In the genomic region with DNA sequence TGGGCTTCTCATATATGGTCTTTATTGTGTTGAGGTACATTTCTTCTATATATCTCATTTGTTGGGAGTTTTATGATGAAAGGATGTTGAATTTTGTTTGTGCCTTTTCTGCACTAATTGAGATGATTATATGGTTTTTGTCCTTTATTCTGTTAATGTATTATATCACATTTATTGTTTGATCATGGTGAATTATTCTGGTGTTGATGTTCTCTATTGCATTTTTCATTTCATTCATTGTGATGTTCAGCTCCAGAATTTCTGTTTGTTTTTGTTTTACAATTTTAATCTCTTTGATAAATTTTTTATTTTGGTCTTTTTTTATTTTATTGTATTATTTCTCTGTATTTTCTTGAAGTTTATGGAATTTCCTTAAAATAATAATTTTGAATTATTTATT, we compare ENCODE assay signal across 20 cellular contexts. TPM values are rescaled to one million over a fixed set of nuclear protein-coding genes. Genes with fewer than 3 reads are reported as not detected.
A peak's percentile ranks its signal among the peaks of the same experiment; 100 is the strongest.
DNase-seq lines count a peak whose midpoint lies in the region; ATAC-seq, FAIRE-seq and TF ChIP-seq lines count a peak whose summit lies in the region.
"Had no signal": no experiment of that assay in that cellular context is flagged by ENCODE, and none has a peak within 500 bp of the region (broad histone marks: within the 10 kb centered on the region; RNA-seq: fewer than 3 reads in every experiment).

No MANE protein-coding gene starts in this region.

- TF ChIP-seq CTCF in HEK293 (tag by site-specific recombination; IDR thresholded peaks at IDR 0.05) (no peak), K562 (IDR thresholded peaks at IDR 0.05 in 2 of 3, conservative IDR thresholded peaks at IDR 0.05 in 1 of 3; ENCODE audit: insufficient read depth in 2 of 3, low read depth in 1 of 3, low read length in 3 of 3) (no peak), pancreas (IDR thresholded peaks at IDR 0.05) (no peak), PC-9 (conservative IDR thresholded peaks at IDR 0.05) (no peak), left lung (IDR thresholded peaks at IDR 0.05) (no peak)

- H4K20me1 ChIP-seq in K562 (replicated peaks; ENCODE audit: control insufficient read depth, insufficient read depth, low read length) (no peaks in the 10 kb centered on the region), PC-9 (ENCODE audit: insufficient read depth) (peaks cover 3% of the 10 kb centered on the region; the same call in 1 of the 2 replicates)
- H4K20me1 ChIP-seq: BLaER1 had no signal

- H3K4me1 ChIP-seq in HEK293 (ENCODE audit: control insufficient read depth, insufficient read depth, low read length), result no peaks in the 10 kb centered on the region
- H3K4me1 ChIP-seq in K562 (replicated peaks in 1 of 2; ENCODE audit: control insufficient read depth in 2 of 2, insufficient read depth in 2 of 2, low read length in 2 of 2), result no peaks in the 10 kb centered on the region
- no peaks in the 10 kb centered on the region for H3K4me1 ChIP-seq in pancreas
- H3K4me1 ChIP-seq in PC-9 (replicated peaks; ENCODE audit: insufficient read depth), result no peaks in the 10 kb centered on the region
- H3K4me1 ChIP-seq in left lung, result no peaks in the 10 kb centered on the region
- H3K4me1 ChIP-seq: BLaER1, Caco-2 had no signal

- H3F3A ChIP-seq in PC-9 (ENCODE audit: insufficient read depth, low read depth), result no peaks in the 10 kb centered on the region

- intact Hi-C loops in K562 (cut with micrococcal nuclease) (no loop called here), pancreas (cut with DNase I) (no loop called here), PC-9 (cut with micrococcal nuclease; ENCODE audit: unreplicated experiment) (no loop called here), left lung (cut with DNase I) (no loop called here)

- no peak overlapping the region for H2AFZ ChIP-seq in K562 (ENCODE audit: low read depth, low read length)
- no peak overlapping the region for H2AFZ ChIP-seq in PC-9
- H2AFZ ChIP-seq: GM23248 had no signal

- H3K4me2 ChIP-seq in K562 (ENCODE audit: insufficient read depth, low read length), result no peak overlapping the region
- H3K4me2 ChIP-seq in PC-9, result no peak overlapping the region
- H3K4me2 ChIP-seq: BLaER1 had no signal

- in situ Hi-C loops in K562 (cut with MboI), result no loop called here

- no peaks in the 10 kb centered on the region for H3K9me1 ChIP-seq in K562 (ENCODE audit: control insufficient read depth, insufficient read depth, low read length)

- H3K9me3 ChIP-seq in HEK293 (ENCODE audit: control insufficient read depth, insufficient read depth, low read depth, low read length) (no peaks in the 10 kb centered on the region), K562 (replicated peaks; ENCODE audit: control insufficient read depth, insufficient read depth, low read depth, low read length) (no peaks in the 10 kb centered on the region; the same call in 1 of the 2 replicates), pancreas (no peaks in the 10 kb centered on the region), PC-9 (ENCODE audit: insufficient read depth, low read depth) (no peaks in the 10 kb centered on the region), left lung (peaks cover 0 to 51% of the 10 kb centered on the region in 2 donors)

- POLR2A ChIA-PET in HEK293 (lab: Yijun Ruan, JAX) (no interaction called here), K562 (lab: Yijun Ruan, JAX) (no interaction called here), PC-9 (lab: Charles Lee; ENCODE audit: unreplicated experiment) (interaction anchor here (0.7 kb wide), 1 partner anchor 956 kb away, joined by 4 read pairs; no protein-coding TSS in a partner anchor)

- H3K27ac ChIP-seq in HEK293 (ENCODE audit: extremely low read depth, low read depth, low read length), result no peak overlapping the region
- H3K27ac ChIP-seq in K562 (ENCODE audit: extremely low read depth, low read depth, low read length), result no peak overlapping the region
- H3K27ac ChIP-seq in pancreas, result no peak overlapping the region
- H3K27ac ChIP-seq in PC-9, result no peak overlapping the region
- H3K27ac ChIP-seq in left lung, result no peak overlapping the region
- H3K27ac ChIP-seq: BLaER1, C4-2B, GM23248 had no signal

- H3K27me3 ChIP-seq in K562 (ENCODE audit: control insufficient read depth in 2 of 2, insufficient read depth in 2 of 2, low read length in 2 of 2), result no peaks in the 10 kb centered on the region
- H3K27me3 ChIP-seq in pancreas, result no peaks in the 10 kb centered on the region
- H3K27me3 ChIP-seq in PC-9 (ENCODE audit: insufficient read depth, low read depth), result no peaks in the 10 kb centered on the region
- no peaks in the 10 kb centered on the region for H3K27me3 ChIP-seq in left lung
- H3K27me3 ChIP-seq: BLaER1 had no signal

- H3K36me3 ChIP-seq in HEK293 (ENCODE audit: control insufficient read depth in 2 of 2, insufficient read depth in 1 of 2, low read length in 2 of 2) (no peaks in the 10 kb centered on the region), K562 (ENCODE audit: control insufficient read depth, insufficient read depth, low read length) (no peaks in the 10 kb centered on the region), pancreas (no peaks in the 10 kb centered on the region), PC-9 (ENCODE audit: low read depth) (no peaks in the 10 kb centered on the region), left lung (no peaks in the 10 kb centered on the region)
- H3K36me3 ChIP-seq: BLaER1 had no signal

- no peak overlapping the region for H3K9ac ChIP-seq in K562 (ENCODE audit: insufficient read depth in 1 of 2, low read depth in 2 of 2, low read length in 2 of 2)
- H3K9ac ChIP-seq: BLaER1, GM23248 had no signal

- no peak for TF ChIP-seq EP300 in K562 (IDR thresholded peaks at IDR 0.05; ENCODE audit: low read length)

- no peak for TF ChIP-seq POLR2A in K562 (conservative IDR thresholded peaks at IDR 0.05)

- CTCF ChIA-PET in HEK293 (lab: Yijun Ruan, JAX), result no interaction called here
- CTCF ChIA-PET in K562 (lab: Yijun Ruan, JAX; ENCODE audit: low intra/inter-chr PET ratio), result no interaction called here
- CTCF ChIA-PET in PC-9 (lab: Charles Lee), result no interaction called here

- no peaks in the 10 kb centered on the region for H3K79me2 ChIP-seq in K562 (ENCODE audit: control insufficient read depth, insufficient read depth, low read length)
- no peaks in the 10 kb centered on the region for H3K79me2 ChIP-seq in PC-9 (ENCODE audit: low read depth)

- BruUV-seq in K562 (replicated peaks; lab: Mats Ljungman, UMichigan) (no TSS peak), PC-9 (replicated peaks; lab: Mats Ljungman, UMichigan) (no TSS peak)

- H3K9me2 ChIP-seq in PC-9 (ENCODE audit: insufficient read depth), result no peaks in the 10 kb centered on the region

- ATAC-seq in K562 (no peak), pancreas (no peak), left lung (no peak)
- ATAC-seq: CD8-positive, alpha-beta T cell; GM12878 had no signal

- no peak overlapping the region for H3K4me3 ChIP-seq in HEK293 (ENCODE audit: low read depth, low read length)
- H3K4me3 ChIP-seq in K562, result no peak overlapping the region
- H3K4me3 ChIP-seq in pancreas, result no peak overlapping the region
- H3K4me3 ChIP-seq in PC-9, result no peak overlapping the region
- H3K4me3 ChIP-seq in left lung, result no peak overlapping the region
- H3K4me3 ChIP-seq: BLaER1, GM12878, GM23248 had no signal

- TF ChIP-seq RAD21 in K562 (CRISPR knock-in tag; conservative IDR thresholded peaks at IDR 0.05 in 1 of 2, IDR thresholded peaks at IDR 0.05 in 1 of 2), result no peak

- FAIRE-seq in G401.6 (lab: Jason Lieb, UNC) (peak; percentile 39), K562 (lab: Jason Lieb, UNC) (no peak), pancreas (lab: Jason Lieb, UNC) (peak; percentile 66)
- FAIRE-seq: GM12878, GM19239, H1 had no signal

- DNase-seq in K562 (ENCODE audit: extremely low read depth in 1 of 4, low spot score in 3 of 4) (no peak), pancreas (no peak), NCI-H748 treated with DMSO at 0.1 percent for 48 hours (lab: John Stamatoyannopoulos, UW) (no peak), PC-9 (no peak), left lung (no peak)
- DNase-seq: Caco-2; CD4-positive, CD25-positive, alpha-beta regulatory T cell; CD8-positive, alpha-beta T cell; DMS153; DND-41; GDM1; GM23248; H9 had no signal

RNA-seq across cellular contexts. Expression of a gene that starts 35.4 kb away (rescaled TPM):
- total RNA-seq in K562 (2011; cell fraction: chromatin; rRNA removed; ENCODE audit: low replicate concordance), result 9.4 and 30.6 TPM in 2 replicates
- total RNA-seq in K562 (2011; cell fraction: nucleolus; rRNA removed), result 7.9 and 8.7 TPM in 2 replicates
- total RNA-seq in K562 (2011; cell fraction: nucleoplasm; rRNA removed), result 20.8 and 29.9 TPM in 2 replicates
- total RNA-seq in K562 (2014; rRNA removed) (17.1 and 18.3 TPM in 2 replicates), K562 (2014; rRNA removed; fragmentation: Illumina TruSeq; extraction: Trizol) (21.0 and 24.9 TPM in 2 replicates), K562 (2015; rRNA removed; fragmentation: Illumina TruSeq; extraction: Trizol) (18.9 and 19.6 TPM in 2 replicates), K562 (2021) (15.1 and 19.6 TPM in 2 replicates), pancreas (10 to 100 TPM in 2 of 6 donors, 1 to 10 TPM in 4; 6.8 to 12.6 (median 8.6) TPM), PC-9 (2021) (27.8 and 30.4 TPM in 2 replicates), left lung (10 to 100 TPM in 1 of 2 donors, 1 to 10 TPM in 1; 6.4 to 11.3 TPM)
- polyA plus RNA-seq in K562 (2011; rRNA removed) (31.2 and 33.4 TPM in 2 replicates), K562 (2014; fragmentation: Illumina TruSeq; extraction: Trizol) (19.0 and 19.3 TPM in 2 replicates), K562 (2014; fragmentation: Nextera tagmentation; extraction: Ambion mirVana) (1 to 10 TPM; 5.9 to 8.2 TPM), K562 (2014; rRNA removed) (19.7 and 20.4 TPM in 2 replicates), pancreas (10 to 100 TPM; 11.4 to 11.8 TPM)
- polyA plus RNA-seq in K562 (2011; cell fraction: cytosol; rRNA removed), result 7.6 and 22.2 TPM in 2 replicates
- polyA plus RNA-seq in K562 (2011; cell fraction: nucleus; rRNA removed), result 11.7 and 19.2 TPM in 2 replicates
- 11.3 and 23.0 TPM in 2 replicates for polyA plus RNA-seq in K562 (2012)
- 29.8 and 38.5 TPM in 2 replicates for polyA minus RNA-seq in K562 (2011; rRNA and poly(A)+ RNA removed)
- 10.0 and 10.7 TPM in 2 replicates for polyA minus RNA-seq in K562 (2011; cell fraction: cytosol; rRNA and poly(A)+ RNA removed)
- 12.8 and 29.5 TPM in 2 replicates for polyA minus RNA-seq in K562 (2011; cell fraction: nucleus; rRNA and poly(A)+ RNA removed)

RNA-seq across cellular contexts. Expression of a gene that starts 56.3 kb away (rescaled TPM):
- 9.3 and 33.8 TPM in 2 replicates for total RNA-seq in K562 (2011; cell fraction: chromatin; rRNA removed; ENCODE audit: low replicate concordance)
- 5.0 and 6.3 TPM in 2 replicates for total RNA-seq in K562 (2011; cell fraction: nucleolus; rRNA removed)
- 20.1 and 37.6 TPM in 2 replicates for total RNA-seq in K562 (2011; cell fraction: nucleoplasm; rRNA removed)
- total RNA-seq in K562 (2014; rRNA removed) (13.8 and 19.6 TPM in 2 replicates), K562 (2014; rRNA removed; fragmentation: Illumina TruSeq; extraction: Trizol) (38.3 and 42.1 TPM in 2 replicates), K562 (2015; rRNA removed; fragmentation: Illumina TruSeq; extraction: Trizol) (30.3 and 30.8 TPM in 2 replicates), K562 (2021) (47.5 and 48.7 TPM in 2 replicates), pancreas (10 to 100 TPM in 4 of 6 donors, 1 to 10 TPM in 2; 5.8 to 14.7 (median 11.7) TPM), PC-9 (2021) (40.1 and 68.6 TPM in 2 replicates), left lung (10 to 100 TPM; 32.5 to 35.5 TPM)
- polyA plus RNA-seq in K562 (2011; rRNA removed) (47.9 and 63.1 TPM in 2 replicates), K562 (2014; fragmentation: Illumina TruSeq; extraction: Trizol) (33.7 and 40.6 TPM in 2 replicates), K562 (2014; fragmentation: Nextera tagmentation; extraction: Ambion mirVana) (10 to 100 TPM; 11.6 to 14.3 TPM), K562 (2014; rRNA removed) (26.3 and 34.9 TPM in 2 replicates), pancreas (1 to 10 TPM; 2.4 to 4.2 TPM)
- polyA plus RNA-seq in K562 (2011; cell fraction: cytosol; rRNA removed), result 14.0 and 39.5 TPM in 2 replicates
- polyA plus RNA-seq in K562 (2011; cell fraction: nucleus; rRNA removed), result 19.8 and 31.5 TPM in 2 replicates
- 9.2 and 13.4 TPM in 2 replicates for polyA plus RNA-seq in K562 (2012)
- polyA minus RNA-seq in K562 (2011; rRNA and poly(A)+ RNA removed), result 69.0 and 79.7 TPM in 2 replicates
- polyA minus RNA-seq in K562 (2011; cell fraction: cytosol; rRNA and poly(A)+ RNA removed), result 14.0 and 24.0 TPM in 2 replicates
- polyA minus RNA-seq in K562 (2011; cell fraction: nucleus; rRNA and poly(A)+ RNA removed), result 15.8 and 23.4 TPM in 2 replicates
